ENCODE assay signal across 11 cellular contexts in the genomic region with DNA sequence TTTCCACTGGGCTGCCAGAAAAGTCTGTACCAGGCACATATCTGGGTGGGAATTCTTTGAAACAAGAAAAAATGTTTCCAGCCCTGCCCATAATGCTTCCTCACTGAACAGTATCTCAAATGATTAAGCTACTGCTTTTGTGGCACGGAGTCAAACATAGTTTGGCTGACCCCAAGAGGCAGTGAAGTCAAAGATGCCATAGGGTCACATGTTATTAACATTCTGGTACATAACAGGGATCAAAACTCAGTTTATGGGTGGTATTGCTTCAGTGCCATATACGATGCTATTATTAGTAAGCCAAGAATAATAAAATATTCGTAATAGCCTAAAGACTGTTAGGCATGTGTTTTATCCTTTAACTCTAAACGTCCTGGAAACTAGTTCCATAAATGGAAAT.
DNase-seq lines count a peak whose midpoint lies in the region; ATAC-seq and TF ChIP-seq lines count a peak whose summit lies in the region.
"Had no signal": no experiment of that assay in that cellular context is flagged by ENCODE, and none has a peak within 500 bp of the region (broad histone marks: within the 10 kb centered on the region; RNA-seq: fewer than 3 reads in every experiment).

No MANE protein-coding gene starts in this region.

- WGBS in SK-N-SH (ENCODE audit: low lambda C conversion rate), result 2% methylated on average over 4 of the region's 4 CpGs

- H3K36me3 Mint-ChIP-seq in activated naive CD4-positive, alpha-beta T cell treated with anti-CD3 and anti-CD28 coated beads, Interleukin-2, amount 50 U/mL, for 72 hours, result no peaks in the 10 kb centered on the region
- H3K36me3 Mint-ChIP-seq: memory B cell had no signal

- ATAC-seq in activated naive CD4-positive, alpha-beta T cell treated with anti-CD3 and anti-CD28 coated beads, Interleukin-2, amount 50 U/mL, for 72 hours, result no peak

- peaks cover 38 to 67% of the 10 kb centered on the region in 2 experiments for H3K36me3 ChIP-seq in SK-N-SH (replicated peaks in 1 of 2; ENCODE audit: control insufficient read depth in 1 of 2, insufficient read depth in 2 of 2, low read length in 1 of 2)
- H3K36me3 ChIP-seq in osteoblast (ENCODE audit: insufficient read depth, low read length), result peaks cover 73% of the 10 kb centered on the region

- H3K9me3 Mint-ChIP-seq in activated naive CD4-positive, alpha-beta T cell treated with anti-CD3 and anti-CD28 coated beads, Interleukin-2, amount 50 U/mL, for 72 hours, result no peaks in the 10 kb centered on the region
- H3K9me3 Mint-ChIP-seq: activated CD4-positive, alpha-beta T cell treated with anti-CD3 and anti-CD28 coated beads, Interleukin-2, amount 10 ng/mL, durations not matched to agents 7 days and 5 days; memory B cell had no signal

- H4K20me1 ChIP-seq in SK-N-SH (ENCODE audit: insufficient read depth) (no peaks in the 10 kb centered on the region), osteoblast (ENCODE audit: insufficient read depth, low read length) (no peaks in the 10 kb centered on the region)

- CTCF ChIA-PET in SK-N-SH (lab: Yijun Ruan, JAX), result interaction anchor here (0.9 kb wide), 1 partner anchor 17 kb away, joined by 3 read pairs; no protein-coding TSS in a partner anchor

- peak; percentile 56 for DNase-seq in AG08395 (ENCODE audit: low spot score)
- no peak for DNase-seq in SK-N-SH
- peak; percentile 88 for DNase-seq in fibroblast of peridontal ligament (ENCODE audit: extremely low read depth)
- peak; percentile 59 for DNase-seq in osteoblast (ENCODE audit: insufficient read length, low spot score, missing footprints)
- DNase-seq in stimulated activated CD4-positive, alpha-beta T cell treated with anti-CD3 and anti-CD28 coated beads, Interleukin-12 subunit alpha, Interleukin-12 subunit beta, amount 100 ng/mL, for 4 hours, result no peak
- DNase-seq in SKM-1 (lab: John Stamatoyannopoulos, UW; ENCODE audit: unreplicated experiment), result no peak
- no peak for DNase-seq in activated naive CD4-positive, alpha-beta T cell treated with anti-CD3 and anti-CD28 coated beads, Interleukin-2, amount 50 U/mL, for 72 hours (ENCODE audit: low spot score in 2 of 2)
- no peak for DNase-seq in SK-N-DZ (ENCODE audit: low spot score)
- DNase-seq: activated CD4-positive, alpha-beta T cell treated with anti-CD3 and anti-CD28 coated beads, Interleukin-2, amount 10 ng/mL, durations not matched to agents 7 days and 5 days had no signal

- H3K9ac ChIP-seq in SK-N-SH, result peak overlapping the region; percentile 57

- TF ChIP-seq CTCF in SK-N-SH (IDR thresholded peaks at IDR 0.05) (no peak), osteoblast (IDR thresholded peaks at IDR 0.05; ENCODE audit: extremely low read depth, low read depth, low read length) (no peak)

- H3K4me2 ChIP-seq in SK-N-SH (peak overlapping the region; percentile 46), osteoblast (ENCODE audit: insufficient read depth, low read length) (peak overlapping the region; percentile 38)

- POLR2A ChIA-PET in SK-N-SH (lab: Yijun Ruan, JAX), result no interaction called here

- H3K4me3 ChIP-seq in SK-N-SH (ENCODE audit: low read depth in 2 of 2, low read length in 1 of 2) (no peak overlapping the region), osteoblast (ENCODE audit: insufficient read depth, low read length) (no peak overlapping the region)

- H3K9me3 ChIP-seq in SK-N-SH (no peaks in the 10 kb centered on the region), osteoblast (ENCODE audit: low read depth, low read length) (no peaks in the 10 kb centered on the region)

- peaks cover 75% of the 10 kb centered on the region for H3K79me2 ChIP-seq in SK-N-SH (ENCODE audit: insufficient read depth)
- peaks cover 56% of the 10 kb centered on the region for H3K79me2 ChIP-seq in osteoblast (ENCODE audit: insufficient read depth, low read length)

- peaks cover 81% of the 10 kb centered on the region for H3F3A ChIP-seq in SK-N-SH (replicated peaks; ENCODE audit: insufficient read depth)

- peaks cover 0 to 88% of the 10 kb centered on the region in 2 experiments for H3K4me1 ChIP-seq in SK-N-SH (ENCODE audit: control insufficient read depth in 1 of 2, insufficient read depth in 2 of 2, low read depth in 1 of 2, low read length in 1 of 2)
- peaks cover 96% of the 10 kb centered on the region for H3K4me1 ChIP-seq in osteoblast (ENCODE audit: insufficient read depth, low read length)

- no peaks in the 10 kb centered on the region for H3K27me3 ChIP-seq in SK-N-SH (ENCODE audit: insufficient read depth)
- no peaks in the 10 kb centered on the region for H3K27me3 ChIP-seq in osteoblast (ENCODE audit: insufficient read depth, low read length)

- no peaks in the 10 kb centered on the region for H3K9me2 ChIP-seq in SK-N-SH

- TF ChIP-seq RAD21 in SK-N-SH (IDR thresholded peaks at IDR 0.05; ENCODE audit: low read length), result no peak

- H2AFZ ChIP-seq in SK-N-SH (ENCODE audit: low read depth) (no peak overlapping the region), osteoblast (ENCODE audit: low read length) (no peak overlapping the region)

- peak overlapping the region; percentile 86 to 91; a peak in 3 of 4 replicates for H3K27ac ChIP-seq in SK-N-SH (ENCODE audit: low read depth in 2 of 2, low read length in 1 of 2)
- H3K27ac ChIP-seq in osteoblast (ENCODE audit: low read depth, low read length), result peak overlapping the region; percentile 95
- H3K27ac ChIP-seq: C4-2B had no signal

- no peak overlapping the region for H3K27ac Mint-ChIP-seq in activated naive CD4-positive, alpha-beta T cell treated with anti-CD3 and anti-CD28 coated beads, Interleukin-2, amount 50 U/mL, for 72 hours
- H3K27ac Mint-ChIP-seq: activated CD4-positive, alpha-beta T cell treated with anti-CD3 and anti-CD28 coated beads, Interleukin-2, amount 10 ng/mL, durations not matched to agents 7 days and 5 days; memory B cell had no signal

- peak; percentile 30 to 74; a peak in 2 of 4 replicates for TF ChIP-seq EP300 in SK-N-SH (IDR thresholded peaks at IDR 0.05; ENCODE audit: borderline replicate concordance in 1 of 2, low read depth in 1 of 2, low read length in 1 of 2)

TF ChIP-seq in SK-N-SH, 30 proteins besides CTCF, POLR2A, EP300 and RAD21 (continues in another document):
- TF ChIP-seq, protein P1, sequence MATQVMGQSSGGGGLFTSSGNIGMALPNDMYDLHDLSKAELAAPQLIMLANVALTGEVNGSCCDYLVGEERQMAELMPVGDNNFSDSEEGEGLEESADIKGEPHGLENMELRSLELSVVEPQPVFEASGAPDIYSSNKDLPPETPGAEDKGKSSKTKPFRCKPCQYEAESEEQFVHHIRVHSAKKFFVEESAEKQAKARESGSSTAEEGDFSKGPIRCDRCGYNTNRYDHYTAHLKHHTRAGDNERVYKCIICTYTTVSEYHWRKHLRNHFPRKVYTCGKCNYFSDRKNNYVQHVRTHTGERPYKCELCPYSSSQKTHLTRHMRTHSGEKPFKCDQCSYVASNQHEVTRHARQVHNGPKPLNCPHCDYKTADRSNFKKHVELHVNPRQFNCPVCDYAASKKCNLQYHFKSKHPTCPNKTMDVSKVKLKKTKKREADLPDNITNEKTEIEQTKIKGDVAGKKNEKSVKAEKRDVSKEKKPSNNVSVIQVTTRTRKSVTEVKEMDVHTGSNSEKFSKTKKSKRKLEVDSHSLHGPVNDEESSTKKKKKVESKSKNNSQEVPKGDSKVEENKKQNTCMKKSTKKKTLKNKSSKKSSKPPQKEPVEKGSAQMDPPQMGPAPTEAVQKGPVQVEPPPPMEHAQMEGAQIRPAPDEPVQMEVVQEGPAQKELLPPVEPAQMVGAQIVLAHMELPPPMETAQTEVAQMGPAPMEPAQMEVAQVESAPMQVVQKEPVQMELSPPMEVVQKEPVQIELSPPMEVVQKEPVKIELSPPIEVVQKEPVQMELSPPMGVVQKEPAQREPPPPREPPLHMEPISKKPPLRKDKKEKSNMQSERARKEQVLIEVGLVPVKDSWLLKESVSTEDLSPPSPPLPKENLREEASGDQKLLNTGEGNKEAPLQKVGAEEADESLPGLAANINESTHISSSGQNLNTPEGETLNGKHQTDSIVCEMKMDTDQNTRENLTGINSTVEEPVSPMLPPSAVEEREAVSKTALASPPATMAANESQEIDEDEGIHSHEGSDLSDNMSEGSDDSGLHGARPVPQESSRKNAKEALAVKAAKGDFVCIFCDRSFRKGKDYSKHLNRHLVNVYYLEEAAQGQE (IDR thresholded peaks at IDR 0.05; ENCODE audit: low read depth, low read length), result no peak
- TF ChIP-seq FOXM1 (IDR thresholded peaks at IDR 0.05; ENCODE audit: low read depth) (no peak; the same call in 1 of the 2 replicates), RCOR1 (IDR thresholded peaks at IDR 0.05; ENCODE audit: low read length) (no peak), MXI1 (IDR thresholded peaks at IDR 0.05; ENCODE audit: low read depth, low read length) (no peak), FOSL2 (IDR thresholded peaks at IDR 0.05; ENCODE audit: borderline replicate concordance, low read depth) (no peak; the same call in 1 of the 2 replicates), RFX5 (IDR thresholded peaks at IDR 0.05; ENCODE audit: low read length) (no peak), EZH2phosphoT487 (IDR thresholded peaks at IDR 0.05; ENCODE audit: borderline replicate concordance, low read depth) (no peak), TAF1 (IDR thresholded peaks at IDR 0.05; ENCODE audit: borderline replicate concordance, low read depth, low read length) (no peak), GABPA (IDR thresholded peaks at IDR 0.05; ENCODE audit: low read depth) (no peak), JUND (IDR thresholded peaks at IDR 0.05) (peak; percentile 55; the same call in 1 of the 2 replicates)
- TF ChIP-seq, protein P2, sequence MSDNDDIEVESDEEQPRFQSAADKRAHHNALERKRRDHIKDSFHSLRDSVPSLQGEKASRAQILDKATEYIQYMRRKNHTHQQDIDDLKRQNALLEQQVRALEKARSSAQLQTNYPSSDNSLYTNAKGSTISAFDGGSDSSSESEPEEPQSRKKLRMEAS (IDR thresholded peaks at IDR 0.05; ENCODE audit: low read depth), result 0 out of 2 replicates have a peak, but pooled peaks have one; percentile 33
- TF ChIP-seq, protein P3, sequence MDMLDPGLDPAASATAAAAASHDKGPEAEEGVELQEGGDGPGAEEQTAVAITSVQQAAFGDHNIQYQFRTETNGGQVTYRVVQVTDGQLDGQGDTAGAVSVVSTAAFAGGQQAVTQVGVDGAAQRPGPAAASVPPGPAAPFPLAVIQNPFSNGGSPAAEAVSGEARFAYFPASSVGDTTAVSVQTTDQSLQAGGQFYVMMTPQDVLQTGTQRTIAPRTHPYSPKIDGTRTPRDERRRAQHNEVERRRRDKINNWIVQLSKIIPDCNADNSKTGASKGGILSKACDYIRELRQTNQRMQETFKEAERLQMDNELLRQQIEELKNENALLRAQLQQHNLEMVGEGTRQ (IDR thresholded peaks at IDR 0.05; ENCODE audit: borderline replicate concordance, low read depth, low read length), result no peak
- TF ChIP-seq, protein P4, sequence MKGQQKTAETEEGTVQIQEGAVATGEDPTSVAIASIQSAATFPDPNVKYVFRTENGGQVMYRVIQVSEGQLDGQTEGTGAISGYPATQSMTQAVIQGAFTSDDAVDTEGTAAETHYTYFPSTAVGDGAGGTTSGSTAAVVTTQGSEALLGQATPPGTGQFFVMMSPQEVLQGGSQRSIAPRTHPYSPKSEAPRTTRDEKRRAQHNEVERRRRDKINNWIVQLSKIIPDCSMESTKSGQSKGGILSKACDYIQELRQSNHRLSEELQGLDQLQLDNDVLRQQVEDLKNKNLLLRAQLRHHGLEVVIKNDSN (IDR thresholded peaks at IDR 0.05; ENCODE audit: borderline replicate concordance, low read depth), result peak; percentile 12; the same call in 1 of the 2 replicates

Comparison
In these comparisons a context has a peak if more than half of its experiments do, and no peak if none do; other contexts are left out.
1. DNase-seq: peak in AG08395 (single experiment), fibroblast of peridontal ligament (single experiment) and osteoblast (single experiment); none in SK-N-SH (single experiment), stimulated activated CD4-positive, alpha-beta T cell treated with anti-CD3 and anti-CD28 coated beads, Interleukin-12 subunit alpha, Interleukin-12 subunit beta, amount 100 ng/mL, for 4 hours (single experiment), SKM-1 (single experiment), activated naive CD4-positive, alpha-beta T cell treated with anti-CD3 and anti-CD28 coated beads, Interleukin-2, amount 50 U/mL, for 72 hours (0 of 2) and SK-N-DZ (single experiment).